In genomic region chrX:106007815-106008214, GRCh38 we compare ENCODE assay signal across 1 cellular context.
TF ChIP-seq lines count a peak whose summit lies in the region.

No MANE protein-coding gene starts in this region.

TF ChIP-seq in HepG2, 621 proteins besides CTCF, POLR2A, EP300 and RAD21 (continued from another document and continues in another):
- TF ChIP-seq ZNF136 (CRISPR knock-in tag; IDR thresholded peaks at IDR 0.05; ENCODE audit: low read depth) = no peak
- no peak for TF ChIP-seq HMG20B (CRISPR knock-in tag; conservative IDR thresholded peaks at IDR 0.05)
- TF ChIP-seq NCOA2 (CRISPR knock-in tag; IDR thresholded peaks at IDR 0.05) = peak; percentile 95
- no peak for TF ChIP-seq MBNL3 (CRISPR knock-in tag; conservative IDR thresholded peaks at IDR 0.05)
- TF ChIP-seq ELF3 (CRISPR knock-in tag; IDR thresholded peaks at IDR 0.05) = peak; percentile 81
- no peak for TF ChIP-seq XBP1 (CRISPR knock-in tag; IDR thresholded peaks at IDR 0.05)
- TF ChIP-seq MTF2 (CRISPR knock-in tag; IDR thresholded peaks at IDR 0.05; ENCODE audit: borderline replicate concordance) = no peak
- no peak for TF ChIP-seq RBAK (CRISPR knock-in tag; IDR thresholded peaks at IDR 0.05)
- no peak for TF ChIP-seq TARDBP (CRISPR knock-in tag; IDR thresholded peaks at IDR 0.05)
- TF ChIP-seq SOX5 (CRISPR knock-in tag; IDR thresholded peaks at IDR 0.05; ENCODE audit: borderline replicate concordance) = peak; percentile 85
- no peak for TF ChIP-seq HOXD1 (CRISPR knock-in tag; IDR thresholded peaks at IDR 0.05)
- TF ChIP-seq PHF21A (CRISPR knock-in tag; IDR thresholded peaks at IDR 0.05) = peak; percentile 52; the same call in 1 of the 2 replicates
- peak; percentile 75 for TF ChIP-seq CEBPG (CRISPR knock-in tag; IDR thresholded peaks at IDR 0.05)
- peak; percentile 95; the same call in 1 of the 2 replicates for TF ChIP-seq ZNF281 (CRISPR knock-in tag; IDR thresholded peaks at IDR 0.05; ENCODE audit: borderline replicate concordance)
- peak; percentile 58; the same call in 1 of the 2 replicates for TF ChIP-seq KDM6A (CRISPR knock-in tag; IDR thresholded peaks at IDR 0.05; ENCODE audit: low read depth)
- peak; percentile 33; the same call in 1 of the 2 replicates for TF ChIP-seq FOXJ3 (CRISPR knock-in tag; IDR thresholded peaks at IDR 0.05; ENCODE audit: borderline replicate concordance)
- no peak for TF ChIP-seq ATF7 (IDR thresholded peaks at IDR 0.05)
- TF ChIP-seq ATF7 (CRISPR knock-in tag; IDR thresholded peaks at IDR 0.05) = no peak
- TF ChIP-seq CBX5 (CRISPR knock-in tag; IDR thresholded peaks at IDR 0.05; ENCODE audit: borderline replicate concordance) = peak; percentile 45; the same call in 1 of the 2 replicates
- peak; percentile 77 for TF ChIP-seq BCL6 (CRISPR knock-in tag; IDR thresholded peaks at IDR 0.05)
- TF ChIP-seq ARID3A (IDR thresholded peaks at IDR 0.05; ENCODE audit: low read depth, low read length) = 0 out of 2 replicates have a peak, but pooled peaks have one; percentile 16
- TF ChIP-seq ZNF768 (CRISPR knock-in tag; IDR thresholded peaks at IDR 0.05) = no peak
- TF ChIP-seq KAT8 (CRISPR knock-in tag; IDR thresholded peaks at IDR 0.05) = peak; percentile 32; the same call in 1 of the 2 replicates
- no peak for TF ChIP-seq MAFK (conservative IDR thresholded peaks at IDR 0.05 in 1 of 2, IDR thresholded peaks at IDR 0.05 in 1 of 2; ENCODE audit: low read length in 2 of 2)
- TF ChIP-seq CREM (IDR thresholded peaks at IDR 0.05) = peak; percentile 80
- no peak for TF ChIP-seq CREM (CRISPR knock-in tag; IDR thresholded peaks at IDR 0.05)
- no peak for TF ChIP-seq NONO (IDR thresholded peaks at IDR 0.05)
- TF ChIP-seq NONO (CRISPR knock-in tag; conservative IDR thresholded peaks at IDR 0.05) = peak; percentile 62
- TF ChIP-seq NR2C2 (CRISPR knock-in tag; IDR thresholded peaks at IDR 0.05; ENCODE audit: borderline replicate concordance) = peak; percentile 15; the same call in 1 of the 2 replicates
- no peak for TF ChIP-seq STAT6 (CRISPR knock-in tag; IDR thresholded peaks at IDR 0.05; ENCODE audit: borderline replicate concordance)
- TF ChIP-seq ZBTB20 (CRISPR knock-in tag; IDR thresholded peaks at IDR 0.05; ENCODE audit: borderline replicate concordance, low read depth) = peak; percentile 26; the same call in 1 of the 2 replicates
- no peak for TF ChIP-seq ZNF619 (CRISPR knock-in tag; IDR thresholded peaks at IDR 0.05)
- no peak for TF ChIP-seq ZNF546 (CRISPR knock-in tag; conservative IDR thresholded peaks at IDR 0.05)
- peak; percentile 70 for TF ChIP-seq SAP130 (CRISPR knock-in tag; IDR thresholded peaks at IDR 0.05; ENCODE audit: low read depth)
- TF ChIP-seq ZGPAT (CRISPR knock-in tag; IDR thresholded peaks at IDR 0.05) = 0 out of 2 replicates have a peak, but pooled peaks have one; percentile 12
- TF ChIP-seq PRMT3 (CRISPR knock-in tag; IDR thresholded peaks at IDR 0.05; ENCODE audit: borderline replicate concordance, low read depth) = no peak
- TF ChIP-seq ZNF17 (CRISPR knock-in tag; IDR thresholded peaks at IDR 0.05) = no peak
- peak; percentile 70 for TF ChIP-seq ZFX (CRISPR knock-in tag; IDR thresholded peaks at IDR 0.05; ENCODE audit: low read depth)
- TF ChIP-seq TBL1XR1 (IDR thresholded peaks at IDR 0.05; ENCODE audit: borderline replicate concordance, low read length, partially characterized antibody) = no peak
- TF ChIP-seq MLXIP (CRISPR knock-in tag; IDR thresholded peaks at IDR 0.05; ENCODE audit: borderline replicate concordance) = no peak
- peak; percentile 78 for TF ChIP-seq ETV5 (CRISPR knock-in tag; IDR thresholded peaks at IDR 0.05; ENCODE audit: borderline replicate concordance)
- TF ChIP-seq PBX2 (CRISPR knock-in tag; IDR thresholded peaks at IDR 0.05) = no peak
- TF ChIP-seq HDAC2 (CRISPR knock-in tag; IDR thresholded peaks at IDR 0.05) = peak; percentile 87
- TF ChIP-seq SKIL (CRISPR knock-in tag; IDR thresholded peaks at IDR 0.05; ENCODE audit: borderline replicate concordance) = peak; percentile 86
- TF ChIP-seq NFE2L1 (CRISPR knock-in tag; IDR thresholded peaks at IDR 0.05; ENCODE audit: borderline replicate concordance) = no peak
- TF ChIP-seq TEF (CRISPR knock-in tag; IDR thresholded peaks at IDR 0.05) = no peak
- TF ChIP-seq CEBPB (IDR thresholded peaks at IDR 0.05; ENCODE audit: borderline replicate concordance, low read depth, low read length) = peak; percentile 63
- TF ChIP-seq GMEB2 (CRISPR knock-in tag; IDR thresholded peaks at IDR 0.05; ENCODE audit: low read depth) = no peak
- TF ChIP-seq SNAI1 (CRISPR knock-in tag; IDR thresholded peaks at IDR 0.05; ENCODE audit: borderline replicate concordance) = no peak
